Comparison of ENCODE assay signal across 8 cellular contexts in the genomic region with DNA sequence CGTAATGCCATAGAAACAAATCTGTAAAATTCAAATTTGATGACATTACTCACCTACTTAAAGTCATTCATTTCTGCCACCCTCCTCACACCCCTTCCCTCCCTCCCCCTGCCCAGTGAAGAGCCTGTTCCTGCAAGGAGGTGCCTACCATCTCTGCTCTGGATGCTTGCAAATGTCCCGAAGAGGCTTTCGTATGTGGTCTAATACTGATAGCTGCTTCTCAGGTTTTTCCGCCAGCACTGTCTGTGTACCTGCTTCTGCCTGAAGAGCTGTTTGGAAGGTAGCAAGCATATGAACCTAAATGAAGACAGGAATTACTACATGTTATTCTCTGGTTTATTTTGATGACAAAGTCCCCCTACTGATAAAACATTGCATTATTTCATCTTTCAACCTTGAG. TPM values are rescaled to one million over a fixed set of nuclear protein-coding genes. Genes with fewer than 3 reads are reported as not detected.
DNase-seq lines count a peak whose midpoint lies in the region; ATAC-seq and TF ChIP-seq lines count a peak whose summit lies in the region.

No MANE protein-coding gene starts in this region.

- no peak overlapping the region for H2BK12ac ChIP-seq in trophoblast cell (ENCODE audit: low read length)

- H3K4ac ChIP-seq in trophoblast cell (ENCODE audit: low read depth, low read length), result no peak overlapping the region

- H3K14ac ChIP-seq in trophoblast cell (ENCODE audit: low read length), result no peak overlapping the region

- no peak; the same call in 1 of the 2 replicates for ATAC-seq in PC-3
- ATAC-seq in left lung, result no peak

- H3K27me3 ChIP-seq in PC-3 (ENCODE audit: low read length) (no peaks in the 10 kb centered on the region), endodermal cell (ENCODE audit: control insufficient read depth, insufficient read depth, low read length, poor library complexity, severe bottlenecking) (no peaks in the 10 kb centered on the region), trophoblast cell (ENCODE audit: insufficient read depth, low read length) (no peaks in the 10 kb centered on the region), left lung (no peaks in the 10 kb centered on the region)

- H3K23ac ChIP-seq in trophoblast cell (ENCODE audit: low read length), result no peak overlapping the region

- no TSS peak for BruUV-seq in PC-3 (replicated peaks; lab: Mats Ljungman, UMichigan)

- no peaks in the 10 kb centered on the region for H3K36me3 Mint-ChIP-seq in endodermal cell (ENCODE audit: low read depth)

- POLR2A ChIA-PET in PC-3 (lab: Charles Lee; ENCODE audit: unreplicated experiment), result no interaction called here

- H3K27ac Mint-ChIP-seq in endodermal cell, result no peak overlapping the region

- no peak overlapping the region for H4K12ac ChIP-seq in trophoblast cell (ENCODE audit: low read depth, low read length)

- H3K27me3 Mint-ChIP-seq in endodermal cell (ENCODE audit: insufficient read depth), result peaks cover 3% of the 10 kb centered on the region

- no peak overlapping the region for H2AK5ac ChIP-seq in trophoblast cell (ENCODE audit: low read length)

- H3K4me3 ChIP-seq in PC-3 (ENCODE audit: low read length) (peak overlapping the region; percentile 60; the same call in 1 of the 2 replicates), endodermal cell (ENCODE audit: low read length) (peak overlapping the region; percentile 78), trophoblast cell (ENCODE audit: low read depth, low read length) (no peak overlapping the region), left lung (peak overlapping the region in 1 of 2 donors; percentile 32)

- H3K4me1 ChIP-seq in ES-I3 (ENCODE audit: insufficient read depth, low read length) (no peaks in the 10 kb centered on the region), PC-3 (ENCODE audit: insufficient read depth, low read length) (peaks cover 9% of the 10 kb centered on the region; the same call in 1 of the 2 replicates), endodermal cell (ENCODE audit: control insufficient read depth, insufficient read depth, low read length) (peaks cover 2% of the 10 kb centered on the region), trophoblast cell (ENCODE audit: control insufficient read depth in 1 of 2, insufficient read depth in 2 of 2, low read length in 2 of 2) (no peaks in the 10 kb centered on the region), left lung (peaks cover 0 to 13% of the 10 kb centered on the region in 2 donors)

- H3K79me1 ChIP-seq in trophoblast cell (ENCODE audit: low read length), result no peaks in the 10 kb centered on the region

- H3K4me2 ChIP-seq in PC-3 (ENCODE audit: low read length) (peak overlapping the region; percentile 79), trophoblast cell (ENCODE audit: low read length) (no peak overlapping the region)

- WGBS in endodermal cell (ENCODE audit: insufficient coverage in 1 of 2, insufficient read length in 1 of 2), 2 experiments, result 79 to 85% methylated on average over 4 of the region's 4 CpGs
- no CpG with 5 or more reads among the region's 4 CpGs for WGBS in trophoblast cell (ENCODE audit: extremely low coverage, insufficient coverage, insufficient read length)

- no peak for TF ChIP-seq CTCF in PC-3 (conservative IDR thresholded peaks at IDR 0.05; ENCODE audit: low read depth, low read length)
- TF ChIP-seq CTCF in endodermal cell (conservative IDR thresholded peaks at IDR 0.05), result no peak
- TF ChIP-seq CTCF in left lung (IDR thresholded peaks at IDR 0.05), result no peak

- H3K9ac ChIP-seq in ES-I3 (ENCODE audit: low read depth, low read length) (peak overlapping the region; percentile 85; the same call in 1 of the 2 replicates), PC-3 (ENCODE audit: low read length) (no peak overlapping the region), endodermal cell (ENCODE audit: extremely low read depth, low read length, poor library complexity, severe bottlenecking) (no peak overlapping the region), trophoblast cell (ENCODE audit: low read length) (no peak overlapping the region)

- peak overlapping the region; percentile 44 for H4K8ac ChIP-seq in trophoblast cell (ENCODE audit: low read depth, low read length)

- no peaks in the 10 kb centered on the region for H3F3A ChIP-seq in PC-3 (ENCODE audit: low read length, unreplicated experiment)

- CTCF ChIA-PET in PC-3 (lab: Charles Lee), result interaction anchor here (0.5 to 2.2 kb wide), 5 partner anchors 20 to 1089 kb away, joined by 3 to 23 read pairs (median 13); no protein-coding TSS in a partner anchor

- H3K27ac ChIP-seq in PC-3 (ENCODE audit: low read length) (no peak overlapping the region), endodermal cell (ENCODE audit: low read depth, low read length) (no peak overlapping the region), trophoblast cell (ENCODE audit: low read depth, low read length) (no peak overlapping the region), left lung (no peak overlapping the region)

- H4K20me1 ChIP-seq in PC-3 (ENCODE audit: low read length), result no peaks in the 10 kb centered on the region

- H4K91ac ChIP-seq in trophoblast cell (ENCODE audit: low read depth, low read length), result no peak overlapping the region

- H3K79me2 ChIP-seq in PC-3 (ENCODE audit: low read length) (no peaks in the 10 kb centered on the region), trophoblast cell (ENCODE audit: control insufficient read depth, insufficient read depth, low read length, poor library complexity) (no peaks in the 10 kb centered on the region)

- peak overlapping the region; percentile 91; the same call in 1 of the 2 replicates for H2AFZ ChIP-seq in PC-3 (ENCODE audit: low read length)
- H2AFZ ChIP-seq in trophoblast cell (ENCODE audit: insufficient read depth, low read length, poor library complexity), result no peak overlapping the region

- H3K4me1 Mint-ChIP-seq in endodermal cell, result peaks cover 18% of the 10 kb centered on the region

- H3K36me3 ChIP-seq in ES-I3 (ENCODE audit: insufficient read depth, low read length) (no peaks in the 10 kb centered on the region), PC-3 (ENCODE audit: low read depth, low read length) (no peaks in the 10 kb centered on the region), endodermal cell (ENCODE audit: control insufficient read depth, insufficient read depth, low read length) (no peaks in the 10 kb centered on the region), trophoblast cell (ENCODE audit: control insufficient read depth in 1 of 2, insufficient read depth in 2 of 2, low read length in 2 of 2) (no peaks in the 10 kb centered on the region), left lung (no peaks in the 10 kb centered on the region)

- H3K9me3 Mint-ChIP-seq in endodermal cell, result no peaks in the 10 kb centered on the region

- H3K18ac ChIP-seq in trophoblast cell (ENCODE audit: low read length), result no peak overlapping the region

- no peaks in the 10 kb centered on the region for H3K9me3 ChIP-seq in ES-I3 (ENCODE audit: control insufficient read depth, insufficient read depth, low read length)
- no peaks in the 10 kb centered on the region for H3K9me3 ChIP-seq in PC-3 (ENCODE audit: low read length)
- no peaks in the 10 kb centered on the region for H3K9me3 ChIP-seq in endodermal cell (ENCODE audit: control insufficient read depth, low read length)
- H3K9me3 ChIP-seq in trophoblast cell (ENCODE audit: insufficient read depth, low read depth, low read length), result no peaks in the 10 kb centered on the region
- H3K9me3 ChIP-seq in left lung, result no peaks in the 10 kb centered on the region

- no peaks in the 10 kb centered on the region for H3K9me2 ChIP-seq in PC-3 (replicated peaks; ENCODE audit: low read length)

- H2BK120ac ChIP-seq in trophoblast cell (ENCODE audit: insufficient read depth, low read length, poor library complexity), result no peak overlapping the region

- H3K4me3 Mint-ChIP-seq in endodermal cell, result peak overlapping the region; percentile 64

- intact Hi-C loops in PC-3 (cut with micrococcal nuclease) (loop anchor here (5.0 kb wide), 1 partner anchor 171 kb away; no protein-coding TSS in a partner anchor), left lung (cut with DNase I) (no loop called here)

- DNase-seq in PC-3, result no peak
- peak; percentile 56 for DNase-seq in endodermal cell
- DNase-seq in trophoblast cell, result no peak
- no peak for DNase-seq in stimulated activated naive CD4-positive, alpha-beta T cell treated with Interleukin-2 at 50 U/mL for 16 hours (lab: John Stamatoyannopoulos, UW)
- no peak for DNase-seq in NCI-H774 (lab: John Stamatoyannopoulos, UW)
- DNase-seq in left lung, result no peak
- DNase-seq in HK-2 (ENCODE audit: unreplicated experiment), result no peak

- no peak overlapping the region for H2BK5ac ChIP-seq in trophoblast cell (ENCODE audit: low read depth, low read length, poor library complexity)

RNA-seq across cellular contexts. Expression of a gene that starts 57.1 kb away (rescaled TPM):
- total RNA-seq in PC-3 (2014; rRNA removed) (5.0 and 17.0 TPM in 2 replicates), endodermal cell (10 to 100 TPM; 25.8 to 36.4 TPM), left lung (10 to 100 TPM; 16.3 to 20.8 TPM)
- 28.6 TPM for polyA plus RNA-seq in endodermal cell (2013, experiment 1 of 2)
- polyA plus RNA-seq in endodermal cell (2013, experiment 2 of 2), result 29.2 TPM
- polyA plus RNA-seq in trophoblast cell (2013), result 20.4 and 21.5 TPM in 2 replicates

RNA-seq across cellular contexts. Expression of a gene that starts 57.2 kb away (rescaled TPM):
- total RNA-seq in PC-3 (2014; rRNA removed), result 2.5 and 4.0 TPM in 2 replicates
- 10 to 100 TPM; 11.0 to 13.9 TPM for total RNA-seq in endodermal cell
- 11.6 TPM for polyA plus RNA-seq in endodermal cell (2013, experiment 1 of 2)
- 10.0 TPM for polyA plus RNA-seq in endodermal cell (2013, experiment 2 of 2)
- polyA plus RNA-seq in trophoblast cell (2013), result 7.3 and 7.7 TPM in 2 replicates
- 1 to 10 TPM; 3.2 to 4.1 TPM for total RNA-seq in left lung
